Comparison of ENCODE assay signal across 10 cellular contexts in the genomic region with DNA sequence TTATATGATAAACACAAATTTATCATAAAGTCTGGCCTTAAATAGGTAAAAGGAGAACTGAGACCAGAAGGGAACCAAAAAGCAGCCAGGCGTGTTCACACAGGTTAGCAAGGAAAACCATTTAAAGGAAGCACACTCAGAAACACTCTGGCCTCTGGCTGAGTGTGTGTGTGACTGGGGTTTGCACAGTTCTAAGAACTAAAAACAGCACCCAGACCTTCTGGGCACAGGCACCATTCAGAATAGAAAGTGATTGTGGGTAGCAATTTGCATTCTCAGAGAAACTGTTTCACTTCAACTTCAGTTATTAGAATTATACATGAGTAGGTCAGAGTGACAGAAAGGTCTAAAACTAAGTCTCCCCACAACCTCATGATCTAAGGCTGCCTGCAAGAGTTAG. TPM values are rescaled to one million over a fixed set of nuclear protein-coding genes. Genes with fewer than 3 reads are reported as not detected.
DNase-seq lines count a peak whose midpoint lies in the region; ATAC-seq and TF ChIP-seq lines count a peak whose summit lies in the region.
"Had no signal": no experiment of that assay in that cellular context is flagged by ENCODE, and none has a peak within 500 bp of the region (broad histone marks: within the 10 kb centered on the region; RNA-seq: fewer than 3 reads in every experiment).

No MANE protein-coding gene starts in this region.

- peak overlapping the region; percentile 51 for H3K9ac ChIP-seq in SU-DHL-6 (ENCODE audit: low read length)

- peaks cover 40% of the 10 kb centered on the region for H3F3A ChIP-seq in SU-DHL-6 (ENCODE audit: insufficient read depth)

- H3K4me3 ChIP-seq in SU-DHL-6 (ENCODE audit: insufficient read depth, low read length, poor library complexity, severe bottlenecking): peak overlapping the region; percentile 22
- H3K4me3 ChIP-seq: tibial artery had no signal

- intact Hi-C loops in Right ventricle myocardium inferior (cut with DNase I): no loop called here

- no peaks in the 10 kb centered on the region for H4K20me1 ChIP-seq in SU-DHL-6 (ENCODE audit: low read depth, low read length)

- peak; percentile 11 for DNase-seq in stimulated activated CD4-positive, alpha-beta T cell treated with anti-CD3 and anti-CD28 coated beads, Interleukin-15, amount 100 ng/mL, for 24 hours
- no peak for DNase-seq in stimulated activated CD4-positive, alpha-beta T cell treated with anti-CD3 and anti-CD28 coated beads, Interleukin-1b, Interleukin-23, amount 100 ng/mL, for 48 hours
- DNase-seq in HuH-7.5 (ENCODE audit: low spot score) (no peak), NCI-H1048 (lab: John Stamatoyannopoulos, UW) (no peak), T1000 (lab: John Stamatoyannopoulos, UW) (no peak), Right ventricle myocardium inferior (ENCODE audit: missing footprints) (no peak)
- DNase-seq: tibial artery had no signal

- H3K36me3 ChIP-seq in SU-DHL-6 (ENCODE audit: low read length): no peaks in the 10 kb centered on the region
- H3K36me3 ChIP-seq: tibial artery had no signal

- no peaks in the 10 kb centered on the region for H3K9me3 ChIP-seq in SU-DHL-6 (ENCODE audit: insufficient read depth, low read length)
- H3K9me3 ChIP-seq: tibial artery had no signal

- peak overlapping the region; percentile 71 for H3K4me2 ChIP-seq in SU-DHL-6 (ENCODE audit: low read depth, low read length, poor library complexity, severe bottlenecking)

- no peak overlapping the region for H2AFZ ChIP-seq in SU-DHL-6 (ENCODE audit: low read depth, low read length, severe bottlenecking)

- no peak for TF ChIP-seq CTCF in SU-DHL-6 (IDR thresholded peaks at IDR 0.05; ENCODE audit: insufficient read depth, low read length, poor library complexity, severe bottlenecking)

- no peaks in the 10 kb centered on the region for H3K79me2 ChIP-seq in SU-DHL-6 (ENCODE audit: insufficient read depth, low read length)

- H3K9me2 ChIP-seq in SU-DHL-6 (replicated peaks; ENCODE audit: insufficient read depth, low read length): no peaks in the 10 kb centered on the region

- H3K27ac ChIP-seq in SU-DHL-6 (ENCODE audit: low read depth, low read length): peak overlapping the region; percentile 98

- peak; percentile 88 for ATAC-seq in HG02884 (IDR thresholded peaks at IDR 0.05; ENCODE audit: unreplicated experiment)
- no peak for ATAC-seq in Right ventricle myocardium inferior

- no peaks in the 10 kb centered on the region for H3K27me3 ChIP-seq in SU-DHL-6 (ENCODE audit: low read length)
- H3K27me3 ChIP-seq: tibial artery had no signal

RNA-seq across cellular contexts. Expression of a gene that starts 10.0 kb away (rescaled TPM):
- 0.22 TPM for total RNA-seq in Right ventricle myocardium inferior
- total RNA-seq: M059J had no signal

RNA-seq across cellular contexts. Expression of a gene that starts 45.2 kb away (rescaled TPM):
- total RNA-seq in Right ventricle myocardium inferior: 10.0 TPM
- total RNA-seq: M059J had no signal
